18 cellular contexts compared by ENCODE assay signal in genomic region chr13:23514076-23514475, GRCh38. TPM values are rescaled to one million over a fixed set of nuclear protein-coding genes. Genes with fewer than 3 reads are reported as not detected.
A peak's percentile ranks its signal among the peaks of the same experiment; 100 is the strongest.
DNase-seq lines count a peak whose midpoint lies in the region; ATAC-seq, FAIRE-seq and TF ChIP-seq lines count a peak whose summit lies in the region.
"Had no signal": no experiment of that assay in that cellular context is flagged by ENCODE, and none has a peak within 500 bp of the region (broad histone marks: within the 10 kb centered on the region; RNA-seq: fewer than 3 reads in every experiment).

No MANE protein-coding gene starts in this region.

- H2AFZ ChIP-seq in trophoblast cell (ENCODE audit: insufficient read depth, low read length, poor library complexity): no peak overlapping the region
- no peak overlapping the region for H2AFZ ChIP-seq in neural progenitor cell (replicated peaks)
- H2AFZ ChIP-seq: GM23338 had no signal

- FAIRE-seq in TTC549 (lab: Jason Lieb, UNC): peak; percentile 15
- no peak for FAIRE-seq in GM19239 (lab: Jason Lieb, UNC)

- no peak overlapping the region for H2BK5ac ChIP-seq in trophoblast cell (ENCODE audit: low read depth, low read length, poor library complexity)

- no peaks in the 10 kb centered on the region for H3K9me3 Mint-ChIP-seq in CD4-positive, alpha-beta T cell
- H3K9me3 Mint-ChIP-seq in neural progenitor cell: peaks cover 2% of the 10 kb centered on the region
- H3K9me3 Mint-ChIP-seq: GM23338 had no signal

- H3K27ac Mint-ChIP-seq in CD4-positive, alpha-beta T cell: no peak overlapping the region
- no peak overlapping the region for H3K27ac Mint-ChIP-seq in neural progenitor cell
- H3K27ac Mint-ChIP-seq: GM23338 had no signal

- H3K9me3 ChIP-seq in right atrium auricular region (no peaks in the 10 kb centered on the region), trophoblast cell (ENCODE audit: insufficient read depth, low read depth, low read length) (no peaks in the 10 kb centered on the region), neural progenitor cell (ENCODE audit: low read depth) (no peaks in the 10 kb centered on the region)
- no peaks in the 10 kb centered on the region for H3K9me3 ChIP-seq in CD4-positive, alpha-beta T cell (ENCODE audit: control insufficient read depth, low read length)
- H3K9me3 ChIP-seq: BLaER1 treated with 17β-estradiol and CSF1 and Interleukin-3, amounts not matched to agents 10 nM and 100 nM had no signal

- H4K12ac ChIP-seq in trophoblast cell (ENCODE audit: low read depth, low read length): no peak overlapping the region

- H3K23ac ChIP-seq in trophoblast cell (ENCODE audit: low read length): no peak overlapping the region

- peaks cover 60% of the 10 kb centered on the region for H3K27me3 Mint-ChIP-seq in CD4-positive, alpha-beta T cell
- peaks cover 3% of the 10 kb centered on the region for H3K27me3 Mint-ChIP-seq in neural progenitor cell (ENCODE audit: insufficient read depth, low read depth)

- peak overlapping the region; percentile 87 for H4K91ac ChIP-seq in trophoblast cell (ENCODE audit: low read depth, low read length)

- peak overlapping the region; percentile 38 for H3K14ac ChIP-seq in trophoblast cell (ENCODE audit: low read length)

- H3K4ac ChIP-seq in trophoblast cell (ENCODE audit: low read depth, low read length): no peak overlapping the region

- H3K4me1 ChIP-seq in right atrium auricular region: peaks cover 0 to 34% of the 10 kb centered on the region in 2 donors
- H3K4me1 ChIP-seq in trophoblast cell (ENCODE audit: control insufficient read depth in 1 of 2, insufficient read depth in 2 of 2, low read length in 2 of 2): peaks cover 9 to 29% of the 10 kb centered on the region in 2 experiments
- H3K4me1 ChIP-seq in neural progenitor cell: peaks cover 40% of the 10 kb centered on the region
- H3K4me1 ChIP-seq: BLaER1 treated with 17β-estradiol and CSF1 and Interleukin-3, amounts not matched to agents 10 nM and 100 nM had no signal

- H3K9ac ChIP-seq in trophoblast cell (ENCODE audit: low read length): no peak overlapping the region
- no peak overlapping the region for H3K9ac ChIP-seq in neural progenitor cell
- H3K9ac ChIP-seq: BLaER1 treated with 17β-estradiol and CSF1 and Interleukin-3, amounts not matched to agents 10 nM and 100 nM had no signal

- POLR2A ChIA-PET in CD4-positive, alpha-beta T cell (lab: Charles Lee): no interaction called here

- no peak overlapping the region for H3K18ac ChIP-seq in trophoblast cell (ENCODE audit: low read length)

- no peaks in the 10 kb centered on the region for H3K27me3 ChIP-seq in right atrium auricular region
- H3K27me3 ChIP-seq in trophoblast cell (ENCODE audit: insufficient read depth, low read length): no peaks in the 10 kb centered on the region
- peaks cover 14% of the 10 kb centered on the region for H3K27me3 ChIP-seq in CD4-positive, alpha-beta T cell (ENCODE audit: control insufficient read depth, insufficient read depth, low read length)
- H3K27me3 ChIP-seq in neural progenitor cell: no peaks in the 10 kb centered on the region
- H3K27me3 ChIP-seq: BLaER1 treated with 17β-estradiol and CSF1 and Interleukin-3, amounts not matched to agents 10 nM and 100 nM had no signal

- H3K4me3 ChIP-seq in right atrium auricular region: no peak overlapping the region
- H3K4me3 ChIP-seq in trophoblast cell (ENCODE audit: low read depth, low read length): no peak overlapping the region
- no peak overlapping the region for H3K4me3 ChIP-seq in neural progenitor cell
- H3K4me3 ChIP-seq: BLaER1 treated with 17β-estradiol and CSF1 and Interleukin-3, amounts not matched to agents 10 nM and 100 nM; GM23338 had no signal

- DNase-seq in Right ventricle myocardium superior: peak; percentile 50
- no peak for DNase-seq in right atrium auricular region (ENCODE audit: low spot score)
- DNase-seq in trophoblast cell: no peak
- DNase-seq in GM19239 (ENCODE audit: insufficient read length, low spot score): no peak
- no peak for DNase-seq in central memory CD4-positive, alpha-beta T cell
- no peak for DNase-seq in CD4-positive, alpha-beta T cell
- no peak for DNase-seq in neural progenitor cell (ENCODE audit: low spot score)
- DNase-seq: 8988T; Calu3; CD4-positive, CD25-positive, alpha-beta regulatory T cell; DMS 273 treated with DMSO at 0.1 percent for 48 hours; DMS79; H7 had no signal

- H4K20me1 ChIP-seq in neural progenitor cell (ENCODE audit: low read depth): no peaks in the 10 kb centered on the region
- H4K20me1 ChIP-seq: BLaER1 treated with 17β-estradiol and CSF1 and Interleukin-3, amounts not matched to agents 10 nM and 100 nM had no signal

- CTCF ChIA-PET in CD4-positive, alpha-beta T cell (lab: Charles Lee): no interaction called here

- no peak overlapping the region for H3K4me3 Mint-ChIP-seq in CD4-positive, alpha-beta T cell
- H3K4me3 Mint-ChIP-seq in neural progenitor cell: no peak overlapping the region
- H3K4me3 Mint-ChIP-seq: CD4-positive, CD25-positive, alpha-beta regulatory T cell; GM23338 had no signal

- no CpG with 5 or more reads among the region's 4 CpGs for WGBS in trophoblast cell (ENCODE audit: extremely low coverage, insufficient coverage, insufficient read length)

- peak overlapping the region; percentile 51 to 79 for H3K27ac ChIP-seq in right atrium auricular region
- peak overlapping the region; percentile 82 for H3K27ac ChIP-seq in trophoblast cell (ENCODE audit: low read depth, low read length)
- H3K27ac ChIP-seq in CD4-positive, alpha-beta T cell (ENCODE audit: low read depth, low read length): no peak overlapping the region
- H3K27ac ChIP-seq in neural progenitor cell: no peak overlapping the region
- H3K27ac ChIP-seq: BLaER1 treated with 17β-estradiol and CSF1 and Interleukin-3, amounts not matched to agents 10 nM and 100 nM; HL-60 had no signal

- peaks cover 1% of the 10 kb centered on the region for H3K79me2 ChIP-seq in trophoblast cell (ENCODE audit: control insufficient read depth, insufficient read depth, low read length, poor library complexity)
- H3K79me2 ChIP-seq in neural progenitor cell (ENCODE audit: low read depth): no peaks in the 10 kb centered on the region

- no peaks in the 10 kb centered on the region for H3K36me3 ChIP-seq in right atrium auricular region
- H3K36me3 ChIP-seq in trophoblast cell (ENCODE audit: control insufficient read depth in 1 of 2, insufficient read depth in 2 of 2, low read length in 2 of 2): no peaks in the 10 kb centered on the region
- H3K36me3 ChIP-seq in neural progenitor cell: no peaks in the 10 kb centered on the region
- H3K36me3 ChIP-seq: BLaER1 treated with 17β-estradiol and CSF1 and Interleukin-3, amounts not matched to agents 10 nM and 100 nM had no signal

- ATAC-seq in Right ventricle myocardium superior (ENCODE audit: poor library complexity): peak; percentile 7
- ATAC-seq in CD4-positive, alpha-beta T cell (ENCODE audit: poor library complexity): no peak
- ATAC-seq: GM23338 had no signal

- intact Hi-C loops in Right ventricle myocardium superior (cut with DNase I): loop anchor here (5.0 kb wide), 1 partner anchor 48 kb away; no protein-coding TSS in a partner anchor
- intact Hi-C loops in CD4-positive, alpha-beta T cell (cut with DNase I, micrococcal nuclease): no loop called here

- H2BK120ac ChIP-seq in trophoblast cell (ENCODE audit: insufficient read depth, low read length, poor library complexity): peak overlapping the region; percentile 67

- H3K36me3 Mint-ChIP-seq in CD4-positive, alpha-beta T cell (ENCODE audit: low read depth): no peaks in the 10 kb centered on the region
- H3K36me3 Mint-ChIP-seq in neural progenitor cell: peaks cover 2% of the 10 kb centered on the region
- H3K36me3 Mint-ChIP-seq: CD4-positive, CD25-positive, alpha-beta regulatory T cell had no signal

- peak overlapping the region; percentile 64 for H2BK12ac ChIP-seq in trophoblast cell (ENCODE audit: low read length)

- no peak for TF ChIP-seq CTCF in right atrium auricular region (IDR thresholded peaks at IDR 0.05)
- no peak for TF ChIP-seq CTCF in CD4-positive, alpha-beta T cell (IDR thresholded peaks at IDR 0.05)
- TF ChIP-seq CTCF in neural progenitor cell (IDR thresholded peaks at IDR 0.05): no peak

- no peaks in the 10 kb centered on the region for H3K4me1 Mint-ChIP-seq in CD4-positive, alpha-beta T cell (ENCODE audit: low read depth)
- H3K4me1 Mint-ChIP-seq in neural progenitor cell: peaks cover 28% of the 10 kb centered on the region
- H3K4me1 Mint-ChIP-seq: CD4-positive, CD25-positive, alpha-beta regulatory T cell had no signal

- peaks cover 36% of the 10 kb centered on the region for H3K79me1 ChIP-seq in trophoblast cell (ENCODE audit: low read length)

- peak overlapping the region; percentile 3 for H4K8ac ChIP-seq in trophoblast cell (ENCODE audit: low read depth, low read length)

- H2AK5ac ChIP-seq in trophoblast cell (ENCODE audit: low read length): peak overlapping the region; percentile 27

- H3K4me2 ChIP-seq in trophoblast cell (ENCODE audit: low read length) (no peak overlapping the region), neural progenitor cell (no peak overlapping the region)
- H3K4me2 ChIP-seq: BLaER1 treated with 17β-estradiol and CSF1 and Interleukin-3, amounts not matched to agents 10 nM and 100 nM; GM23338 had no signal

- H3F3A ChIP-seq in neural progenitor cell (ENCODE audit: low read depth): peaks cover 9% of the 10 kb centered on the region

RNA-seq across cellular contexts. Expression of gene TNFRSF19, which starts 56.1 kb away (rescaled TPM):
- total RNA-seq in Right ventricle myocardium superior: 30.2 TPM
- 10 to 100 TPM; 32.2 to 38.5 TPM for total RNA-seq in right atrium auricular region
- polyA plus RNA-seq in trophoblast cell (2013): 85.2 and 86.7 TPM in 2 replicates
- not detected for total RNA-seq in CD4-positive, alpha-beta T cell
- 21.4 and 31.7 TPM in 2 replicates for total RNA-seq in neural progenitor cell (ENCODE audit: low replicate concordance)
- total RNA-seq: G401 had no signal

Comparison
In these comparisons a context has a peak if more than half of its experiments do, and no peak if none do; other contexts are left out.
1. H3K27ac ChIP-seq: peak in right atrium auricular region (2 of 2) and trophoblast cell (single experiment); none in CD4-positive, alpha-beta T cell (single experiment) and neural progenitor cell (single experiment).
2. RNA of gene TNFRSF19, which starts 56.1 kb away (total RNA-seq): 32.2 to 38.5 TPM in right atrium auricular region, 21.4 to 31.7 TPM in neural progenitor cell and 30.2 TPM in Right ventricle myocardium superior (single experiment); not detected in CD4-positive, alpha-beta T cell; every median in the first group is over 10 times any median in the second.